In genomic region chr1:1231400-1232223, GRCh38 we compare ENCODE assay signal across 1 cellular context.
TF ChIP-seq lines count a peak whose summit lies in the region.

TSS of gene SDF4 (minus strand) at chr1:1232001. CDS start at chr1:1228772, 3,229 bp downstream.

TF ChIP-seq in HepG2, 621 proteins besides CTCF, POLR2A, EP300 and RAD21 (continued from another document and continues in another):
- TF ChIP-seq ZNF512B (CRISPR knock-in tag; IDR thresholded peaks at IDR 0.05; ENCODE audit: borderline replicate concordance) (no peak), STAG1 (CRISPR knock-in tag; IDR thresholded peaks at IDR 0.05) (0 out of 2 replicates have a peak, but pooled peaks have one; percentile 1), MLX (CRISPR knock-in tag; IDR thresholded peaks at IDR 0.05) (no peak), ZNF564 (CRISPR knock-in tag; IDR thresholded peaks at IDR 0.05) (peak; percentile 79; the same call in 1 of the 2 replicates), KLF6 (CRISPR knock-in tag; IDR thresholded peaks at IDR 0.05) (peak; percentile 41), TFDP1 (CRISPR knock-in tag; IDR thresholded peaks at IDR 0.05; ENCODE audit: borderline replicate concordance) (no peak), SRSF1 (optimal IDR thresholded peaks at IDR 0.05; ENCODE audit: low read depth, low read length) (peak; percentile 61), ZBTB1 (CRISPR knock-in tag; IDR thresholded peaks at IDR 0.05; ENCODE audit: borderline replicate concordance) (no peak), ZKSCAN8 (CRISPR knock-in tag; IDR thresholded peaks at IDR 0.05; ENCODE audit: borderline replicate concordance) (peak; percentile 48; the same call in 1 of the 2 replicates), GLMP (CRISPR knock-in tag; IDR thresholded peaks at IDR 0.05; ENCODE audit: borderline replicate concordance) (0 out of 2 replicates have a peak, but pooled peaks have one; percentile 67), NFIC (IDR thresholded peaks at IDR 0.05; ENCODE audit: low read length) (no peak), ZBTB44 (CRISPR knock-in tag; IDR thresholded peaks at IDR 0.05) (no peak), ZBTB21 (CRISPR knock-in tag; IDR thresholded peaks at IDR 0.05) (no peak), POGZ (CRISPR knock-in tag; IDR thresholded peaks at IDR 0.05) (no peak), ZSCAN5A (CRISPR knock-in tag; IDR thresholded peaks at IDR 0.05; ENCODE audit: borderline replicate concordance) (0 out of 2 replicates have a peak, but pooled peaks have one; percentile 34), CCAR2 (optimal IDR thresholded peaks at IDR 0.05; ENCODE audit: low read depth, low read length) (no peak), ZBTB49 (CRISPR knock-in tag; IDR thresholded peaks at IDR 0.05; ENCODE audit: borderline replicate concordance) (no peak), RBFOX2 (IDR thresholded peaks at IDR 0.05; ENCODE audit: low read depth, low read length) (peak; percentile 94), IKZF5 (CRISPR knock-in tag; IDR thresholded peaks at IDR 0.05) (peak; percentile 71), CREB1 (IDR thresholded peaks at IDR 0.05) (peak; percentile 71), CREB1 (CRISPR knock-in tag; IDR thresholded peaks at IDR 0.05) (peak; percentile 67), RCOR2 (CRISPR knock-in tag; IDR thresholded peaks at IDR 0.05) (no peak), TEAD2 (CRISPR knock-in tag; IDR thresholded peaks at IDR 0.05) (no peak), SYNCRIP (IDR thresholded peaks at IDR 0.05; ENCODE audit: insufficient read depth, low read depth, low read length) (no peak), ZNF567 (CRISPR knock-in tag; IDR thresholded peaks at IDR 0.05; ENCODE audit: borderline replicate concordance) (no peak), MAF1 (CRISPR knock-in tag; IDR thresholded peaks at IDR 0.05; ENCODE audit: borderline replicate concordance) (0 out of 2 replicates have a peak, but pooled peaks have one; percentile 28), SNAPC2 (CRISPR knock-in tag; IDR thresholded peaks at IDR 0.05) (no peak), ZNF326 (CRISPR knock-in tag; IDR thresholded peaks at IDR 0.05; ENCODE audit: borderline replicate concordance) (peak; percentile 88; the same call in 1 of the 2 replicates), ZNF556 (CRISPR knock-in tag; IDR thresholded peaks at IDR 0.05; ENCODE audit: borderline replicate concordance) (no peak), RAD51 (IDR thresholded peaks at IDR 0.05; ENCODE audit: borderline replicate concordance) (peak; percentile 61; the same call in 1 of the 2 replicates), ARID3A (IDR thresholded peaks at IDR 0.05; ENCODE audit: low read depth, low read length) (no peak), KMT2B (CRISPR knock-in tag; IDR thresholded peaks at IDR 0.05) (peak; percentile 66; the same call in 1 of the 2 replicates), TERF1 (CRISPR knock-in tag; IDR thresholded peaks at IDR 0.05) (no peak), FOXP1 (IDR thresholded peaks at IDR 0.05) (no peak), FOXP1 (CRISPR knock-in tag; IDR thresholded peaks at IDR 0.05) (no peak), BRCA1 (CRISPR knock-in tag; IDR thresholded peaks at IDR 0.05) (0 out of 2 replicates have a peak, but pooled peaks have one; percentile 24), ISX (CRISPR knock-in tag; conservative IDR thresholded peaks at IDR 0.05) (no peak), NCOA2 (CRISPR knock-in tag; IDR thresholded peaks at IDR 0.05) (peak; percentile 47; the same call in 1 of the 2 replicates), ZNF83 (CRISPR knock-in tag; IDR thresholded peaks at IDR 0.05; ENCODE audit: borderline replicate concordance) (peak; percentile 80; the same call in 1 of the 2 replicates), MIER2 (CRISPR knock-in tag; IDR thresholded peaks at IDR 0.05) (no peak), SMAD1 (CRISPR knock-in tag; IDR thresholded peaks at IDR 0.05; ENCODE audit: borderline replicate concordance, low read depth) (no peak; the same call in 1 of the 2 replicates), MYPOP (CRISPR knock-in tag; IDR thresholded peaks at IDR 0.05) (no peak; the same call in 1 of the 2 replicates), MXD3 (CRISPR knock-in tag; IDR thresholded peaks at IDR 0.05) (no peak; the same call in none of the 2 replicates), NFE2L2 (IDR thresholded peaks at IDR 0.05; ENCODE audit: low read length) (no peak), ZNF749 (CRISPR knock-in tag; IDR thresholded peaks at IDR 0.05; ENCODE audit: borderline replicate concordance) (no peak), BRD4 (CRISPR knock-in tag; IDR thresholded peaks at IDR 0.05) (peak; percentile 58; the same call in 1 of the 2 replicates), FOXK2 (IDR thresholded peaks at IDR 0.05) (no peak), GLI4 (CRISPR knock-in tag; IDR thresholded peaks at IDR 0.05; ENCODE audit: borderline replicate concordance) (no peak), HMG20B (CRISPR knock-in tag; conservative IDR thresholded peaks at IDR 0.05) (no peak)
